ENCODE assay signal across 1 cellular context in the genomic region with DNA sequence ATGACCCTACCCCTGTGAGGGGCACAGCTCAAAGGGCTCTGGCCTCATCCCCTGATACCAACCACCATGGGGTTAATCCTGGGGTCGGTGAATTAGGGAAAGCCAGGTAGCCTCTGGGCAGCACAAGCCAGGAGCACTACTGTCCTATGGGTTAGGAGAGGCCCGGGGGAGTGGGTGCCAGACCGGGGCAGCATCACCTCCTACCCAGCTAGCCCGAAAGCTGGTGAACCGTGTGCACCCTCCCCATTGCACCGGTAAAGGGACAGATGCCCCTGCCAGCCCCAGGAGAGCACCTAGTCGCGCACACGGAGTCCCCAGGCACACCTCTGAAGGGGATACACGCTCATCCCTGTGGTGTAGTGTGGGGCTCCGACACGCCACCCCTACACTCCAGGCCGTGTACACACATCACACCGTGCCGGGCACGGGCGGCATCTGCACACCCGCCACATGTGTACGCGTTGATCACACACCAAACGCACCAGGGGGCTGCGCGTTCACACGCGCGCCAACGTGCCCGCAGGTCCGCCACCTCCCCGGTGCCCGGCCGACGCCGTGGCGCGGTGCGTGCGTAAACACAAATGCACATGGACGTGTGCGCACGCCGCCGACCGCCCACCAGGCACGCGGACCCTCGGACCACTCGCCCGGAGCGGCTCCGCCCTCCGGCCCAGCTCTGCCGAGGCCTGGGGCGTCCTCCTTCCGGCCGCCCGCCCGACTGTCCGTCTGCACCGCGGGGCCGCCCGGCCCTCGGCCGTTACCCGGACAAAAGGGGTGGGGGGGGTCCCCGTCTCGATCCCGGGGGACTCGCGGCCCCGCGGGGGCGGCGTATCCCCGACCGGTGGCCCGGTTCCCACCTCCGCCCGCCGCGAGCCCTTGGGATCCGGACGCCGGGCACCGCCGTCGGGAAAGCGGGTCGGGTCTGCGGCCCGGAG.
A peak's percentile ranks its signal among the peaks of the same experiment; 100 is the strongest.
TF ChIP-seq lines count a peak whose summit lies in the region.

No MANE protein-coding gene starts in this region.

TF ChIP-seq in K562, 482 proteins besides CTCF, POLR2A, EP300 and RAD21 (continued from another document and continues in another):
- TF ChIP-seq, protein P1, sequence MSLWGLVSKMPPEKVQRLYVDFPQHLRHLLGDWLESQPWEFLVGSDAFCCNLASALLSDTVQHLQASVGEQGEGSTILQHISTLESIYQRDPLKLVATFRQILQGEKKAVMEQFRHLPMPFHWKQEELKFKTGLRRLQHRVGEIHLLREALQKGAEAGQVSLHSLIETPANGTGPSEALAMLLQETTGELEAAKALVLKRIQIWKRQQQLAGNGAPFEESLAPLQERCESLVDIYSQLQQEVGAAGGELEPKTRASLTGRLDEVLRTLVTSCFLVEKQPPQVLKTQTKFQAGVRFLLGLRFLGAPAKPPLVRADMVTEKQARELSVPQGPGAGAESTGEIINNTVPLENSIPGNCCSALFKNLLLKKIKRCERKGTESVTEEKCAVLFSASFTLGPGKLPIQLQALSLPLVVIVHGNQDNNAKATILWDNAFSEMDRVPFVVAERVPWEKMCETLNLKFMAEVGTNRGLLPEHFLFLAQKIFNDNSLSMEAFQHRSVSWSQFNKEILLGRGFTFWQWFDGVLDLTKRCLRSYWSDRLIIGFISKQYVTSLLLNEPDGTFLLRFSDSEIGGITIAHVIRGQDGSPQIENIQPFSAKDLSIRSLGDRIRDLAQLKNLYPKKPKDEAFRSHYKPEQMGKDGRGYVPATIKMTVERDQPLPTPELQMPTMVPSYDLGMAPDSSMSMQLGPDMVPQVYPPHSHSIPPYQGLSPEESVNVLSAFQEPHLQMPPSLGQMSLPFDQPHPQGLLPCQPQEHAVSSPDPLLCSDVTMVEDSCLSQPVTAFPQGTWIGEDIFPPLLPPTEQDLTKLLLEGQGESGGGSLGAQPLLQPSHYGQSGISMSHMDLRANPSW (CRISPR knock-in tag; IDR thresholded peaks at IDR 0.05), result no peak
- TF ChIP-seq ZNF217 (CRISPR knock-in tag; IDR thresholded peaks at IDR 0.05) (no peak), ZNF253 (CRISPR knock-in tag; conservative IDR thresholded peaks at IDR 0.05) (no peak), FOXK2 (conservative IDR thresholded peaks at IDR 0.05 in 1 of 2, IDR thresholded peaks at IDR 0.05 in 1 of 2; ENCODE audit: low read depth in 2 of 2) (no peak), NFIX (CRISPR knock-in tag; IDR thresholded peaks at IDR 0.05; ENCODE audit: low read depth) (no peak), ZNF197 (CRISPR knock-in tag; IDR thresholded peaks at IDR 0.05; ENCODE audit: low read depth) (no peak), SP1 (CRISPR knock-in tag; IDR thresholded peaks at IDR 0.05) (0 out of 2 replicates have a peak, but pooled peaks have one; percentile 19), ZNF133 (CRISPR knock-in tag; IDR thresholded peaks at IDR 0.05) (no peak), ZNF174 (CRISPR knock-in tag; IDR thresholded peaks at IDR 0.05) (no peak), SLC30A9 (CRISPR knock-in tag; IDR thresholded peaks at IDR 0.05) (no peak), PHF20 (IDR thresholded peaks at IDR 0.05; ENCODE audit: partially characterized antibody) (no peak), ZC3H4 (CRISPR knock-in tag; IDR thresholded peaks at IDR 0.05; ENCODE audit: borderline replicate concordance) (peak; percentile 74; the same call in 1 of the 2 replicates), ZKSCAN8 (CRISPR knock-in tag; IDR thresholded peaks at IDR 0.05) (no peak), POLR2AphosphoS2 (IDR thresholded peaks at IDR 0.05; ENCODE audit: low read length) (no peak), SIX5 (IDR thresholded peaks at IDR 0.05; ENCODE audit: borderline replicate concordance in 1 of 2, insufficient read depth in 1 of 2, low read depth in 1 of 2, low read length in 2 of 2) (no peak), MEF2D (tag; conservative IDR thresholded peaks at IDR 0.05; ENCODE audit: low read depth) (no peak), PRPF4 (IDR thresholded peaks at IDR 0.05; ENCODE audit: insufficient read depth, low read depth, low read length, poor library complexity, severe bottlenecking) (peak; percentile 22), ZNF785 (CRISPR knock-in tag; IDR thresholded peaks at IDR 0.05) (no peak), FOXM1 (IDR thresholded peaks at IDR 0.05; ENCODE audit: low read depth) (no peak), FOXM1 (CRISPR knock-in tag; IDR thresholded peaks at IDR 0.05; ENCODE audit: low read depth) (0 out of 2 replicates have a peak, but pooled peaks have one; percentile 33), NELFE (IDR thresholded peaks at IDR 0.05; ENCODE audit: insufficient read depth, insufficient read length) (no peak), NR2C2 (CRISPR knock-in tag; IDR thresholded peaks at IDR 0.05) (0 out of 2 replicates have a peak, but pooled peaks have one; percentile 15), NR2C2 (tag; IDR thresholded peaks at IDR 0.05) (no peak), SREBF2 (CRISPR knock-in tag; IDR thresholded peaks at IDR 0.05) (no peak), EHMT2 (IDR thresholded peaks at IDR 0.05) (no peak), NR4A1 (CRISPR knock-in tag; IDR thresholded peaks at IDR 0.05) (no peak), NR4A1 (tag; IDR thresholded peaks at IDR 0.05) (no peak), YY1 (IDR thresholded peaks at IDR 0.05; ENCODE audit: borderline replicate concordance in 1 of 3, control insufficient read depth in 1 of 3, extremely low read depth in 1 of 3, insufficient read depth in 3 of 3, insufficient read length in 1 of 3, insufficient replicate concordance in 2 of 3, low read depth in 1 of 3, low read length in 2 of 3) (no peak), NUFIP1 (IDR thresholded peaks at IDR 0.05; ENCODE audit: partially characterized antibody) (no peak), ZNF431 (CRISPR knock-in tag; IDR thresholded peaks at IDR 0.05) (peak; percentile 60; the same call in 1 of the 2 replicates), DPF2 (IDR thresholded peaks at IDR 0.05) (no peak), NFE2L1 (tag; IDR thresholded peaks at IDR 0.05; ENCODE audit: borderline replicate concordance, low read depth) (no peak), ZNF24 (IDR thresholded peaks at IDR 0.05) (no peak), RUNX1 (IDR thresholded peaks at IDR 0.05; ENCODE audit: low read depth) (no peak)
- TF ChIP-seq, protein P2, sequence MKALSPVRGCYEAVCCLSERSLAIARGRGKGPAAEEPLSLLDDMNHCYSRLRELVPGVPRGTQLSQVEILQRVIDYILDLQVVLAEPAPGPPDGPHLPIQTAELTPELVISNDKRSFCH (CRISPR knock-in tag; IDR thresholded peaks at IDR 0.05), result no peak
- TF ChIP-seq, protein P2 (tag; IDR thresholded peaks at IDR 0.05), result no peak
- TF ChIP-seq, protein P3, sequence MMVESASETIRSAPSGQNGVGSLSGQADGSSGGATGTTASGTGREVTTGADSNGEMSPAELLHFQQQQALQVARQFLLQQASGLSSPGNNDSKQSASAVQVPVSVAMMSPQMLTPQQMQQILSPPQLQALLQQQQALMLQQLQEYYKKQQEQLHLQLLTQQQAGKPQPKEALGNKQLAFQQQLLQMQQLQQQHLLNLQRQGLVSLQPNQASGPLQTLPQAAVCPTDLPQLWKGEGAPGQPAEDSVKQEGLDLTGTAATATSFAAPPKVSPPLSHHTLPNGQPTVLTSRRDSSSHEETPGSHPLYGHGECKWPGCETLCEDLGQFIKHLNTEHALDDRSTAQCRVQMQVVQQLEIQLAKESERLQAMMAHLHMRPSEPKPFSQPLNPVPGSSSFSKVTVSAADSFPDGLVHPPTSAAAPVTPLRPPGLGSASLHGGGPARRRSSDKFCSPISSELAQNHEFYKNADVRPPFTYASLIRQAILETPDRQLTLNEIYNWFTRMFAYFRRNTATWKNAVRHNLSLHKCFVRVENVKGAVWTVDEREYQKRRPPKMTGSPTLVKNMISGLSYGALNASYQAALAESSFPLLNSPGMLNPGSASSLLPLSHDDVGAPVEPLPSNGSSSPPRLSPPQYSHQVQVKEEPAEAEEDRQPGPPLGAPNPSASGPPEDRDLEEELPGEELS (CRISPR knock-in tag; IDR thresholded peaks at IDR 0.05; ENCODE audit: borderline replicate concordance), result 0 out of 2 replicates have a peak, but pooled peaks have one; percentile 46
- TF ChIP-seq, protein P4, sequence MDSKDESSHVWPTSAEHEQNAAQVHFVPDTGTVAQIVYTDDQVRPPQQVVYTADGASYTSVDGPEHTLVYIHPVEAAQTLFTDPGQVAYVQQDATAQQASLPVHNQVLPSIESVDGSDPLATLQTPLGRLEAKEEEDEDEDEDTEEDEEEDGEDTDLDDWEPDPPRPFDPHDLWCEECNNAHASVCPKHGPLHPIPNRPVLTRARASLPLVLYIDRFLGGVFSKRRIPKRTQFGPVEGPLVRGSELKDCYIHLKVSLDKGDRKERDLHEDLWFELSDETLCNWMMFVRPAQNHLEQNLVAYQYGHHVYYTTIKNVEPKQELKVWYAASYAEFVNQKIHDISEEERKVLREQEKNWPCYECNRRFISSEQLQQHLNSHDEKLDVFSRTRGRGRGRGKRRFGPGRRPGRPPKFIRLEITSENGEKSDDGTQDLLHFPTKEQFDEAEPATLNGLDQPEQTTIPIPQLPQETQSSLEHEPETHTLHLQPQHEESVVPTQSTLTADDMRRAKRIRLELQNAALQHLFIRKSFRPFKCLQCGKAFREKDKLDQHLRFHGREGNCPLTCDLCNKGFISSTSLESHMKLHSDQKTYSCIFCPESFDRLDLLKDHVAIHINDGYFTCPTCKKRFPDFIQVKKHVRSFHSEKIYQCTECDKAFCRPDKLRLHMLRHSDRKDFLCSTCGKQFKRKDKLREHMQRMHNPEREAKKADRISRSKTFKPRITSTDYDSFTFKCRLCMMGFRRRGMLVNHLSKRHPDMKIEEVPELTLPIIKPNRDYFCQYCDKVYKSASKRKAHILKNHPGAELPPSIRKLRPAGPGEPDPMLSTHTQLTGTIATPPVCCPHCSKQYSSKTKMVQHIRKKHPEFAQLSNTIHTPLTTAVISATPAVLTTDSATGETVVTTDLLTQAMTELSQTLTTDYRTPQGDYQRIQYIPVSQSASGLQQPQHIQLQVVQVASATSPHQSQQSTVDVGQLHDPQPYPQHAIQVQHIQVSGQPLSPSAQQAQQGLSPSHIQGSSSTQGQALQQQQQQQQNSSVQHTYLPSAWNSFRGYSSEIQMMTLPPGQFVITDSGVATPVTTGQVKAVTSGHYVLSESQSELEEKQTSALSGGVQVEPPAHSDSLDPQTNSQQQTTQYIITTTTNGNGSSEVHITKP (IDR thresholded peaks at IDR 0.05; ENCODE audit: partially characterized antibody), result no peak
- TF ChIP-seq, protein P5, sequence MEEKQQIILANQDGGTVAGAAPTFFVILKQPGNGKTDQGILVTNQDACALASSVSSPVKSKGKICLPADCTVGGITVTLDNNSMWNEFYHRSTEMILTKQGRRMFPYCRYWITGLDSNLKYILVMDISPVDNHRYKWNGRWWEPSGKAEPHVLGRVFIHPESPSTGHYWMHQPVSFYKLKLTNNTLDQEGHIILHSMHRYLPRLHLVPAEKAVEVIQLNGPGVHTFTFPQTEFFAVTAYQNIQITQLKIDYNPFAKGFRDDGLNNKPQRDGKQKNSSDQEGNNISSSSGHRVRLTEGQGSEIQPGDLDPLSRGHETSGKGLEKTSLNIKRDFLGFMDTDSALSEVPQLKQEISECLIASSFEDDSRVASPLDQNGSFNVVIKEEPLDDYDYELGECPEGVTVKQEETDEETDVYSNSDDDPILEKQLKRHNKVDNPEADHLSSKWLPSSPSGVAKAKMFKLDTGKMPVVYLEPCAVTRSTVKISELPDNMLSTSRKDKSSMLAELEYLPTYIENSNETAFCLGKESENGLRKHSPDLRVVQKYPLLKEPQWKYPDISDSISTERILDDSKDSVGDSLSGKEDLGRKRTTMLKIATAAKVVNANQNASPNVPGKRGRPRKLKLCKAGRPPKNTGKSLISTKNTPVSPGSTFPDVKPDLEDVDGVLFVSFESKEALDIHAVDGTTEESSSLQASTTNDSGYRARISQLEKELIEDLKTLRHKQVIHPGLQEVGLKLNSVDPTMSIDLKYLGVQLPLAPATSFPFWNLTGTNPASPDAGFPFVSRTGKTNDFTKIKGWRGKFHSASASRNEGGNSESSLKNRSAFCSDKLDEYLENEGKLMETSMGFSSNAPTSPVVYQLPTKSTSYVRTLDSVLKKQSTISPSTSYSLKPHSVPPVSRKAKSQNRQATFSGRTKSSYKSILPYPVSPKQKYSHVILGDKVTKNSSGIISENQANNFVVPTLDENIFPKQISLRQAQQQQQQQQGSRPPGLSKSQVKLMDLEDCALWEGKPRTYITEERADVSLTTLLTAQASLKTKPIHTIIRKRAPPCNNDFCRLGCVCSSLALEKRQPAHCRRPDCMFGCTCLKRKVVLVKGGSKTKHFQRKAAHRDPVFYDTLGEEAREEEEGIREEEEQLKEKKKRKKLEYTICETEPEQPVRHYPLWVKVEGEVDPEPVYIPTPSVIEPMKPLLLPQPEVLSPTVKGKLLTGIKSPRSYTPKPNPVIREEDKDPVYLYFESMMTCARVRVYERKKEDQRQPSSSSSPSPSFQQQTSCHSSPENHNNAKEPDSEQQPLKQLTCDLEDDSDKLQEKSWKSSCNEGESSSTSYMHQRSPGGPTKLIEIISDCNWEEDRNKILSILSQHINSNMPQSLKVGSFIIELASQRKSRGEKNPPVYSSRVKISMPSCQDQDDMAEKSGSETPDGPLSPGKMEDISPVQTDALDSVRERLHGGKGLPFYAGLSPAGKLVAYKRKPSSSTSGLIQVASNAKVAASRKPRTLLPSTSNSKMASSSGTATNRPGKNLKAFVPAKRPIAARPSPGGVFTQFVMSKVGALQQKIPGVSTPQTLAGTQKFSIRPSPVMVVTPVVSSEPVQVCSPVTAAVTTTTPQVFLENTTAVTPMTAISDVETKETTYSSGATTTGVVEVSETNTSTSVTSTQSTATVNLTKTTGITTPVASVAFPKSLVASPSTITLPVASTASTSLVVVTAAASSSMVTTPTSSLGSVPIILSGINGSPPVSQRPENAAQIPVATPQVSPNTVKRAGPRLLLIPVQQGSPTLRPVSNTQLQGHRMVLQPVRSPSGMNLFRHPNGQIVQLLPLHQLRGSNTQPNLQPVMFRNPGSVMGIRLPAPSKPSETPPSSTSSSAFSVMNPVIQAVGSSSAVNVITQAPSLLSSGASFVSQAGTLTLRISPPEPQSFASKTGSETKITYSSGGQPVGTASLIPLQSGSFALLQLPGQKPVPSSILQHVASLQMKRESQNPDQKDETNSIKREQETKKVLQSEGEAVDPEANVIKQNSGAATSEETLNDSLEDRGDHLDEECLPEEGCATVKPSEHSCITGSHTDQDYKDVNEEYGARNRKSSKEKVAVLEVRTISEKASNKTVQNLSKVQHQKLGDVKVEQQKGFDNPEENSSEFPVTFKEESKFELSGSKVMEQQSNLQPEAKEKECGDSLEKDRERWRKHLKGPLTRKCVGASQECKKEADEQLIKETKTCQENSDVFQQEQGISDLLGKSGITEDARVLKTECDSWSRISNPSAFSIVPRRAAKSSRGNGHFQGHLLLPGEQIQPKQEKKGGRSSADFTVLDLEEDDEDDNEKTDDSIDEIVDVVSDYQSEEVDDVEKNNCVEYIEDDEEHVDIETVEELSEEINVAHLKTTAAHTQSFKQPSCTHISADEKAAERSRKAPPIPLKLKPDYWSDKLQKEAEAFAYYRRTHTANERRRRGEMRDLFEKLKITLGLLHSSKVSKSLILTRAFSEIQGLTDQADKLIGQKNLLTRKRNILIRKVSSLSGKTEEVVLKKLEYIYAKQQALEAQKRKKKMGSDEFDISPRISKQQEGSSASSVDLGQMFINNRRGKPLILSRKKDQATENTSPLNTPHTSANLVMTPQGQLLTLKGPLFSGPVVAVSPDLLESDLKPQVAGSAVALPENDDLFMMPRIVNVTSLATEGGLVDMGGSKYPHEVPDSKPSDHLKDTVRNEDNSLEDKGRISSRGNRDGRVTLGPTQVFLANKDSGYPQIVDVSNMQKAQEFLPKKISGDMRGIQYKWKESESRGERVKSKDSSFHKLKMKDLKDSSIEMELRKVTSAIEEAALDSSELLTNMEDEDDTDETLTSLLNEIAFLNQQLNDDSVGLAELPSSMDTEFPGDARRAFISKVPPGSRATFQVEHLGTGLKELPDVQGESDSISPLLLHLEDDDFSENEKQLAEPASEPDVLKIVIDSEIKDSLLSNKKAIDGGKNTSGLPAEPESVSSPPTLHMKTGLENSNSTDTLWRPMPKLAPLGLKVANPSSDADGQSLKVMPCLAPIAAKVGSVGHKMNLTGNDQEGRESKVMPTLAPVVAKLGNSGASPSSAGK (IDR thresholded peaks at IDR 0.05), result peak; percentile 23; the same call in 1 of the 2 replicates
